2 cellular contexts compared by ENCODE assay signal in the genomic region with DNA sequence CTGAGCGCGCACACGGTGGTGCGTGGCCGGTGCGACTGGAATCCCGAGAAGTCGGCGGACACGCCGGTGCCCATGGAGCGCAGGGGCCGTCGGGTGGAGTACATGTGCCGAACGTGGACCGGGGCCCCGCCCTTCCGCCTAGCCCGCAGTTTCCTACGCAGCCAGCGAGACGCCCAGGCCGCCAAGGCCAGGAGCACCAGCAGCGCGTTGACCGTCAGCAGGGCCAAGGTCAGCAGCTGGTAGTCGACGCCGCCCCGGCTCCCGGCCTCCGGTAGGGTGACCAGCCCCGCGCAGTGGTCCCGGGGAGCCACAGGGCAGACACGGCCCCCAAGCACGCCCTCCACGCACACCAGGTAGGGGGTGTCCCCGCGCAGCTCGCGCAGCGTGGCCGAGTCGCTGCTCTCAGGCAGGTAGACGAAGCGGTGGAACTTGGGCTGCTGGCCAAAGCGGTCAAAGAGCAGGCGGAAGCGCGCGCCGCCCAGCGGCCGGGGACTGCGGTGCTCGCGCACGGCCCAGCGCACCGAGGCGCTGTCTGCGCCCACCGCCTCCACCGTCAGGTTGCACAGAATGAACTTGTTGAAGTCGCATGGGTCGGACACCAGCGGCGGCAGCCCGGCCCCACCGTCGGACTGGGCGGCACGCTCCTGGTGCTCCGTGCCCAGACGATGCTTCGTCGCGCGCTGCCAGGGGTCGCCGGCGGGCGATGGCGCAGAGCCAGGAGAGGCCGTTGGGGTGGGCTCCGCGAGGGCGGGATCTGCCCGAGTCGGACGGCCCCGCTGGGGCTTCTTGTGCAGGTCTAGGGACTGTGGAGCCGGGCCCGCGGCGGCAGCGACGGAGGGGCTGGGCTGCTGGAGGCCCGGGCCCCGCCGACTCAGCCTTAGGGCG.
TF ChIP-seq lines count a peak whose summit lies in the region.

No MANE protein-coding gene starts in this region.

TF ChIP-seq in HEK293, 187 proteins besides CTCF, POLR2A, EP300 and RAD21 (continued from another document and continues in another):
- no peak for TF ChIP-seq SETDB1 (IDR thresholded peaks at IDR 0.05; ENCODE audit: insufficient read length, low read length)
- TF ChIP-seq ZFP37 (tag by site-specific recombination; IDR thresholded peaks at IDR 0.05) = no peak
- no peak for TF ChIP-seq GFI1B (tag by site-specific recombination; IDR thresholded peaks at IDR 0.05)
- TF ChIP-seq, protein P1, sequence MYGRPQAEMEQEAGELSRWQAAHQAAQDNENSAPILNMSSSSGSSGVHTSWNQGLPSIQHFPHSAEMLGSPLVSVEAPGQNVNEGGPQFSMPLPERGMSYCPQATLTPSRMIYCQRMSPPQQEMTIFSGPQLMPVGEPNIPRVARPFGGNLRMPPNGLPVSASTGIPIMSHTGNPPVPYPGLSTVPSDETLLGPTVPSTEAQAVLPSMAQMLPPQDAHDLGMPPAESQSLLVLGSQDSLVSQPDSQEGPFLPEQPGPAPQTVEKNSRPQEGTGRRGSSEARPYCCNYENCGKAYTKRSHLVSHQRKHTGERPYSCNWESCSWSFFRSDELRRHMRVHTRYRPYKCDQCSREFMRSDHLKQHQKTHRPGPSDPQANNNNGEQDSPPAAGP (tag by site-specific recombination; IDR thresholded peaks at IDR 0.05) = no peak
- TF ChIP-seq ZFP69B (tag by site-specific recombination; IDR thresholded peaks at IDR 0.05) = no peak
- no peak for TF ChIP-seq ZNF585B (tag by site-specific recombination; IDR thresholded peaks at IDR 0.05)
- TF ChIP-seq ZNF2 (tag by site-specific recombination; IDR thresholded peaks at IDR 0.05) = peak; percentile 15; the same call in 1 of the 2 replicates
- TF ChIP-seq ZNF239 (tag by site-specific recombination; IDR thresholded peaks at IDR 0.05) = no peak
- no peak for TF ChIP-seq ZNF274 (IDR thresholded peaks at IDR 0.05; ENCODE audit: low read length)
- TF ChIP-seq ZNF274 (tag by site-specific recombination; IDR thresholded peaks at IDR 0.05; ENCODE audit: borderline replicate concordance) = no peak
- no peak for TF ChIP-seq ZBTB17 (tag by site-specific recombination; IDR thresholded peaks at IDR 0.05)
- TF ChIP-seq, protein P2, sequence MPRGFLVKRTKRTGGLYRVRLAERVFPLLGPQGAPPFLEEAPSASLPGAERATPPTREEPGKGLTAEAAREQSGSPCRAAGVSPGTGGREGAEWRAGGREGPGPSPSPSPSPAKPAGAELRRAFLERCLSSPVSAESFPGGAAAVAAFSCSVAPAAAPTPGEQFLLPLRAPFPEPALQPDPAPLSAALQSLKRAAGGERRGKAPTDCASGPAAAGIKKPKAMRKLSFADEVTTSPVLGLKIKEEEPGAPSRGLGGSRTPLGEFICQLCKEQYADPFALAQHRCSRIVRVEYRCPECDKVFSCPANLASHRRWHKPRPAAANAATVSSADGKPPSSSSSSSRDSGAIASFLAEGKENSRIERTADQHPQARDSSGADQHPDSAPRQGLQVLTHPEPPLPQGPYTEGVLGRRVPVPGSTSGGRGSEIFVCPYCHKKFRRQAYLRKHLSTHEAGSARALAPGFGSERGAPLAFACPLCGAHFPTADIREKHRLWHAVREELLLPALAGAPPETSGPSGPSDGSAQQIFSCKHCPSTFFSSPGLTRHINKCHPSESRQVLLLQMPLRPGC (tag by site-specific recombination; IDR thresholded peaks at IDR 0.05) = no peak
- no peak for TF ChIP-seq ZBTB1 (tag by site-specific recombination; IDR thresholded peaks at IDR 0.05)
- no peak for TF ChIP-seq ZNF777 (tag by site-specific recombination; IDR thresholded peaks at IDR 0.05; ENCODE audit: borderline replicate concordance)
- TF ChIP-seq, protein P3, sequence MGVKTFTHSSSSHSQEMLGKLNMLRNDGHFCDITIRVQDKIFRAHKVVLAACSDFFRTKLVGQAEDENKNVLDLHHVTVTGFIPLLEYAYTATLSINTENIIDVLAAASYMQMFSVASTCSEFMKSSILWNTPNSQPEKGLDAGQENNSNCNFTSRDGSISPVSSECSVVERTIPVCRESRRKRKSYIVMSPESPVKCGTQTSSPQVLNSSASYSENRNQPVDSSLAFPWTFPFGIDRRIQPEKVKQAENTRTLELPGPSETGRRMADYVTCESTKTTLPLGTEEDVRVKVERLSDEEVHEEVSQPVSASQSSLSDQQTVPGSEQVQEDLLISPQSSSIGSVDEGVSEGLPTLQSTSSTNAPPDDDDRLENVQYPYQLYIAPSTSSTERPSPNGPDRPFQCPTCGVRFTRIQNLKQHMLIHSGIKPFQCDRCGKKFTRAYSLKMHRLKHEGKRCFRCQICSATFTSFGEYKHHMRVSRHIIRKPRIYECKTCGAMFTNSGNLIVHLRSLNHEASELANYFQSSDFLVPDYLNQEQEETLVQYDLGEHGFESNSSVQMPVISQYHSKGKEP (tag by site-specific recombination; IDR thresholded peaks at IDR 0.05) = no peak
- TF ChIP-seq ZBTB7A (tag by site-specific recombination; IDR thresholded peaks at IDR 0.05; ENCODE audit: low read depth) = no peak
- TF ChIP-seq ZNF560 (tag by site-specific recombination; IDR thresholded peaks at IDR 0.05; ENCODE audit: borderline replicate concordance) = no peak; the same call in 1 of the 2 replicates
- no peak for TF ChIP-seq ZNF416 (tag by site-specific recombination; IDR thresholded peaks at IDR 0.05)
- no peak for TF ChIP-seq FEZF1 (tag by site-specific recombination; IDR thresholded peaks at IDR 0.05)
- TF ChIP-seq, protein P4, sequence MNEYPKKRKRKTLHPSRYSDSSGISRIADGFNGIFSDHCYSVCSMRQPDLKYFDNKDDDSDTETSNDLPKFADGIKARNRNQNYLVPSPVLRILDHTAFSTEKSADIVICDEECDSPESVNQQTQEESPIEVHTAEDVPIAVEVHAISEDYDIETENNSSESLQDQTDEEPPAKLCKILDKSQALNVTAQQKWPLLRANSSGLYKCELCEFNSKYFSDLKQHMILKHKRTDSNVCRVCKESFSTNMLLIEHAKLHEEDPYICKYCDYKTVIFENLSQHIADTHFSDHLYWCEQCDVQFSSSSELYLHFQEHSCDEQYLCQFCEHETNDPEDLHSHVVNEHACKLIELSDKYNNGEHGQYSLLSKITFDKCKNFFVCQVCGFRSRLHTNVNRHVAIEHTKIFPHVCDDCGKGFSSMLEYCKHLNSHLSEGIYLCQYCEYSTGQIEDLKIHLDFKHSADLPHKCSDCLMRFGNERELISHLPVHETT (tag by site-specific recombination; IDR thresholded peaks at IDR 0.05) = no peak
- TF ChIP-seq, protein P5, sequence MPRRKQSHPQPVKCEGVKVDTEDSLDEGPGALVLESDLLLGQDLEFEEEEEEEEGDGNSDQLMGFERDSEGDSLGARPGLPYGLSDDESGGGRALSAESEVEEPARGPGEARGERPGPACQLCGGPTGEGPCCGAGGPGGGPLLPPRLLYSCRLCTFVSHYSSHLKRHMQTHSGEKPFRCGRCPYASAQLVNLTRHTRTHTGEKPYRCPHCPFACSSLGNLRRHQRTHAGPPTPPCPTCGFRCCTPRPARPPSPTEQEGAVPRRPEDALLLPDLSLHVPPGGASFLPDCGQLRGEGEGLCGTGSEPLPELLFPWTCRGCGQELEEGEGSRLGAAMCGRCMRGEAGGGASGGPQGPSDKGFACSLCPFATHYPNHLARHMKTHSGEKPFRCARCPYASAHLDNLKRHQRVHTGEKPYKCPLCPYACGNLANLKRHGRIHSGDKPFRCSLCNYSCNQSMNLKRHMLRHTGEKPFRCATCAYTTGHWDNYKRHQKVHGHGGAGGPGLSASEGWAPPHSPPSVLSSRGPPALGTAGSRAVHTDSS (tag by site-specific recombination; IDR thresholded peaks at IDR 0.05) = no peak
- no peak for TF ChIP-seq ZNF558 (tag by site-specific recombination; IDR thresholded peaks at IDR 0.05)
- TF ChIP-seq REPIN1 (tag by site-specific recombination; IDR thresholded peaks at IDR 0.05; ENCODE audit: low read depth) = no peak
- peak; percentile 45; the same call in 1 of the 2 replicates for TF ChIP-seq ZBTB48 (tag by site-specific recombination; IDR thresholded peaks at IDR 0.05)
- no peak for TF ChIP-seq ZNF350 (tag by site-specific recombination; IDR thresholded peaks at IDR 0.05)
- TF ChIP-seq ZNF76 (tag by site-specific recombination; IDR thresholded peaks at IDR 0.05; ENCODE audit: borderline replicate concordance, low read depth) = no peak

TF ChIP-seq in SK-N-SH treated with all-trans-retinoic acid at 6 μM for 48 hours, 23 proteins besides CTCF, POLR2A, EP300 and RAD21 (continued from another document):
- TF ChIP-seq, protein P6, sequence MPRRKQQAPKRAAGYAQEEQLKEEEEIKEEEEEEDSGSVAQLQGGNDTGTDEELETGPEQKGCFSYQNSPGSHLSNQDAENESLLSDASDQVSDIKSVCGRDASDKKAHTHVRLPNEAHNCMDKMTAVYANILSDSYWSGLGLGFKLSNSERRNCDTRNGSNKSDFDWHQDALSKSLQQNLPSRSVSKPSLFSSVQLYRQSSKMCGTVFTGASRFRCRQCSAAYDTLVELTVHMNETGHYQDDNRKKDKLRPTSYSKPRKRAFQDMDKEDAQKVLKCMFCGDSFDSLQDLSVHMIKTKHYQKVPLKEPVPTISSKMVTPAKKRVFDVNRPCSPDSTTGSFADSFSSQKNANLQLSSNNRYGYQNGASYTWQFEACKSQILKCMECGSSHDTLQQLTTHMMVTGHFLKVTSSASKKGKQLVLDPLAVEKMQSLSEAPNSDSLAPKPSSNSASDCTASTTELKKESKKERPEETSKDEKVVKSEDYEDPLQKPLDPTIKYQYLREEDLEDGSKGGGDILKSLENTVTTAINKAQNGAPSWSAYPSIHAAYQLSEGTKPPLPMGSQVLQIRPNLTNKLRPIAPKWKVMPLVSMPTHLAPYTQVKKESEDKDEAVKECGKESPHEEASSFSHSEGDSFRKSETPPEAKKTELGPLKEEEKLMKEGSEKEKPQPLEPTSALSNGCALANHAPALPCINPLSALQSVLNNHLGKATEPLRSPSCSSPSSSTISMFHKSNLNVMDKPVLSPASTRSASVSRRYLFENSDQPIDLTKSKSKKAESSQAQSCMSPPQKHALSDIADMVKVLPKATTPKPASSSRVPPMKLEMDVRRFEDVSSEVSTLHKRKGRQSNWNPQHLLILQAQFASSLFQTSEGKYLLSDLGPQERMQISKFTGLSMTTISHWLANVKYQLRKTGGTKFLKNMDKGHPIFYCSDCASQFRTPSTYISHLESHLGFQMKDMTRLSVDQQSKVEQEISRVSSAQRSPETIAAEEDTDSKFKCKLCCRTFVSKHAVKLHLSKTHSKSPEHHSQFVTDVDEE (CRISPR knock-in tag; IDR thresholded peaks at IDR 0.05) = 0 out of 2 replicates have a peak, but pooled peaks have one; percentile 22
- TF ChIP-seq ZC3H10 (CRISPR knock-in tag; IDR thresholded peaks at IDR 0.05) = no peak
- TF ChIP-seq OSR1 (CRISPR knock-in tag; IDR thresholded peaks at IDR 0.05) = no peak
- TF ChIP-seq ISL1 (CRISPR knock-in tag; IDR thresholded peaks at IDR 0.05) = no peak
